In the genomic region with DNA sequence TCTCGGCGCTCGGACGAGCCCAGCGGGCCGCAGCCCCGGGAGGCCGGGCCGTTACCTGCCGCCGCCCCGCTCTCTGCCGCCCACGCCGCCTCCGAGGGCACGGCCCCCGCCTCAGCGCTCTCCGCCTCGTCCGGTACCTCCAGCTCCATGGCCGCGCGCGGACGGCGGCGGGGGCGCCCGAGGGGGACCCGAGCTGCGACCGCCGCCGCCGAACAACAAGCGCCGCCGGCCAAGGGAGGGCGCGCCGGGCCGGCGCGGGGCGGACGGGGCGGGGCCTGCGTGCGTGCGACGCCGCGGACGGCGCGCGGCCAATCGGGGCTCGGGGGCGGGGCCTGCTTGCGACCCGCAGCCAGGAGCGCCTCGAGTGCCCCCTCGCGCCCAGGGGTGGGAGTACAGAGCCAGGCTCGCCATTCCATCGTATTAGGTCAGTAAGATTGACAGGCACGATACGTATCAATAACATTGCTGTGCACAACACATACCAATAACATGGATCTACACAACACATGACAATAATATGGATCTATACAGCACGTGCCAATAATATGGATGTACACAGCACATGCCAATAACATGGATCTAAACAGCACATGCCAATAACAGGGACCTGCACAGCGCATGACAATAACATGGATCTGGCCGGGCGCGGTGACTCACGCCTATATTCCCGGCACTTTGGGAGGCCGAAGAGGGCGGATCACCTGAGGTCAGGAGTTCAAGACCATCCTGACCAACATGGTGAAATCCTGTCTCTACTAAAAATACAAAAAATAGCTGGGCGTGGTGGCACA, we compare ENCODE assay signal across 8 cellular contexts. TPM values are rescaled to one million over a fixed set of nuclear protein-coding genes. Genes with fewer than 3 reads are reported as not detected.
DNase-seq lines count a peak whose midpoint lies in the region; ATAC-seq, FAIRE-seq and TF ChIP-seq lines count a peak whose summit lies in the region.

Gene PIP5K1C (minus strand): TSS at position 227 of the 791 bp plus-strand sequence. CDS start 78 bp downstream, at position 149.

- TF ChIP-seq POLR2A in esophagus squamous epithelium (IDR thresholded peaks at IDR 0.05) = peak in 2 of 4 donors; percentile 42 to 63

- H3K36me3 Mint-ChIP-seq in activated T-cell treated with anti-CD3 and anti-CD28 coated beads, Interleukin-2, amount 50 U/mL, for 24 hours (ENCODE audit: low read depth) = peaks cover 4% of the 10 kb centered on the region
- no peaks in the 10 kb centered on the region for H3K36me3 Mint-ChIP-seq in naive B cell
- peaks cover 9 to 11% of the 10 kb centered on the region in 2 donors for H3K36me3 Mint-ChIP-seq in stimulated activated naive B cell treated with anti-CD40 and anti-IgM and Interleukin-4, amounts not matched to agents 10 μg/mL and 1 μg/mL and 100 μg/mL, for 72 hours

- H3K27ac ChIP-seq in HUES48 (ENCODE audit: low read depth, low read length) = peak within 1 kb of the TSS; percentile 12
- peak within 1 kb of the TSS; percentile 85 to 94 (median 89) for H3K27ac ChIP-seq in esophagus squamous epithelium

- H3K9me3 ChIP-seq in HUES48 (ENCODE audit: control insufficient read depth, insufficient read depth, low read length) (no peaks in the 10 kb centered on the region), esophagus squamous epithelium (no peaks in the 10 kb centered on the region)

- no peak within 1 kb of the TSS; the same call in 1 of the 2 replicates for H3K9ac ChIP-seq in HUES48 (ENCODE audit: low read depth, low read length)

- H3K4me3 ChIP-seq in HUES48 (ENCODE audit: low read depth, low read length) = peak within 1 kb of the TSS; percentile 76
- peak within 1 kb of the TSS; percentile 79 to 98 (median 96) for H3K4me3 ChIP-seq in esophagus squamous epithelium

- H3K27ac Mint-ChIP-seq in activated T-cell treated with anti-CD3 and anti-CD28 coated beads, Interleukin-2, amount 50 U/mL, for 24 hours = peak within 1 kb of the TSS; percentile 83
- H3K27ac Mint-ChIP-seq in naive B cell = peak within 1 kb of the TSS; percentile 56 to 88 (median 79)
- H3K27ac Mint-ChIP-seq in stimulated activated naive B cell treated with anti-CD40 and anti-IgM and Interleukin-4, amounts not matched to agents 10 μg/mL and 1 μg/mL and 100 μg/mL, for 72 hours = peak within 1 kb of the TSS; percentile 91

- no peaks in the 10 kb centered on the region for H3K27me3 ChIP-seq in HUES48 (ENCODE audit: control insufficient read depth, insufficient read depth, low read length)
- H3K27me3 ChIP-seq in esophagus squamous epithelium = no peaks in the 10 kb centered on the region

- intact Hi-C loops in esophagus squamous epithelium (cut with DNase I) = loop anchor here (5.0 to 10.0 kb wide), 2 partner anchors 33 to 156 kb away; no protein-coding TSS in a partner anchor

- WGBS in esophagus squamous epithelium, 2 donors = 8 to 13% methylated on average over 9 to 11 of the region's 82 CpGs

- peak; percentile 66 for TF ChIP-seq CTCF in D721Med (IDR thresholded peaks at IDR 0.05; ENCODE audit: insufficient read depth, missing control alignments)
- peak; percentile 61 to 93 (median 85) for TF ChIP-seq CTCF in esophagus squamous epithelium (IDR thresholded peaks at IDR 0.05)

- peak within 1 kb of the TSS; percentile 90 for H3K4me3 Mint-ChIP-seq in activated T-cell treated with anti-CD3 and anti-CD28 coated beads, Interleukin-2, amount 50 U/mL, for 24 hours
- H3K4me3 Mint-ChIP-seq in naive B cell = peak within 1 kb of the TSS; percentile 87 to 96 (median 92)
- peak within 1 kb of the TSS; percentile 91 to 96 for H3K4me3 Mint-ChIP-seq in stimulated activated naive B cell treated with anti-CD40 and anti-IgM and Interleukin-4, amounts not matched to agents 10 μg/mL and 1 μg/mL and 100 μg/mL, for 72 hours

- DNase-seq in D721Med (ENCODE audit: insufficient read length, low spot score) (peak; percentile 85), OCI-M1 (lab: John Stamatoyannopoulos, UW) (peak; percentile 83), esophagus squamous epithelium (lab: John Stamatoyannopoulos, UW) (peak; percentile 44), naive B cell (peak; percentile 93)
- DNase-seq in activated T-cell treated with anti-CD3 and anti-CD28 coated beads, Interleukin-2, amount 50 U/mL, for 24 hours = peak; percentile 96
- peak; percentile 86 for DNase-seq in stimulated activated naive B cell treated with anti-CD40 and anti-IgM and Interleukin-4, amounts not matched to agents 10 μg/mL and 1 μg/mL and 100 μg/mL, for 72 hours

- ATAC-seq in GM21367 (IDR thresholded peaks at IDR 0.05; ENCODE audit: unreplicated experiment) (peak; percentile 60), naive B cell (ENCODE audit: low read depth in 2 of 2) (peak; percentile 88 to 94)
- peak; percentile 77 to 91 for ATAC-seq in stimulated activated naive B cell treated with anti-CD40 and anti-IgM and Interleukin-4, amounts not matched to agents 10 μg/mL and 1 μg/mL and 100 μg/mL, for 72 hours (replicated peaks)

- H3K36me3 ChIP-seq in HUES48 (ENCODE audit: control insufficient read depth, insufficient read depth, low read length) = no peaks in the 10 kb centered on the region
- peaks cover 0 to 8% (median 0%) of the 10 kb centered on the region in 3 donors for H3K36me3 ChIP-seq in esophagus squamous epithelium

- H3K4me1 ChIP-seq in HUES48 (ENCODE audit: control insufficient read depth, insufficient read depth, low read length) (no peaks in the 10 kb centered on the region), esophagus squamous epithelium (peaks cover 17 to 40% (median 18%) of the 10 kb centered on the region in 3 donors)

- FAIRE-seq in D721Med (lab: Jason Lieb, UNC) = no peak

- H3K4me1 Mint-ChIP-seq in activated T-cell treated with anti-CD3 and anti-CD28 coated beads, Interleukin-2, amount 50 U/mL, for 24 hours (ENCODE audit: low read depth) = peaks cover 24% of the 10 kb centered on the region
- peaks cover 29 to 36% (median 29%) of the 10 kb centered on the region in 3 donors for H3K4me1 Mint-ChIP-seq in naive B cell
- H3K4me1 Mint-ChIP-seq in stimulated activated naive B cell treated with anti-CD40 and anti-IgM and Interleukin-4, amounts not matched to agents 10 μg/mL and 1 μg/mL and 100 μg/mL, for 72 hours = peaks cover 25 to 46% of the 10 kb centered on the region in 2 donors

- H3K27me3 Mint-ChIP-seq in activated T-cell treated with anti-CD3 and anti-CD28 coated beads, Interleukin-2, amount 50 U/mL, for 24 hours = peaks cover 2% of the 10 kb centered on the region
- no peaks in the 10 kb centered on the region for H3K27me3 Mint-ChIP-seq in naive B cell
- H3K27me3 Mint-ChIP-seq in stimulated activated naive B cell treated with anti-CD40 and anti-IgM and Interleukin-4, amounts not matched to agents 10 μg/mL and 1 μg/mL and 100 μg/mL, for 72 hours = peaks cover 4 to 5% of the 10 kb centered on the region in 2 donors

- H3K9me3 Mint-ChIP-seq in activated T-cell treated with anti-CD3 and anti-CD28 coated beads, Interleukin-2, amount 50 U/mL, for 24 hours = no peaks in the 10 kb centered on the region
- no peaks in the 10 kb centered on the region for H3K9me3 Mint-ChIP-seq in naive B cell
- no peaks in the 10 kb centered on the region for H3K9me3 Mint-ChIP-seq in stimulated activated naive B cell treated with anti-CD40 and anti-IgM and Interleukin-4, amounts not matched to agents 10 μg/mL and 1 μg/mL and 100 μg/mL, for 72 hours

RNA-seq across cellular contexts. Expression of gene PIP5K1C, which starts in this region (rescaled TPM):
- 10 to 100 TPM; 12.0 to 25.3 (median 15.2) TPM for total RNA-seq in esophagus squamous epithelium
- polyA plus RNA-seq in naive B cell (ENCODE audit: low read depth in 6 of 6) = 10 to 100 TPM in 1 of 6 donors, 1 to 10 TPM in 4, under 1 TPM in 1; 0.41 to 13.4 (median 4.9) TPM

Comparison
In these comparisons a context has a peak if more than half of its experiments do, and no peak if none do; other contexts are left out.
1. Peak in every context shown above with its lines: DNase-seq, ATAC-seq, H3K4me3 ChIP-seq and H3K27ac ChIP-seq.
2. DNase-seq: peak in every context shown above with its lines; median percentile 96 in activated T-cell treated with anti-CD3 and anti-CD28 coated beads, Interleukin-2, amount 50 U/mL, for 24 hours; 93 in naive B cell; 86 in stimulated activated naive B cell treated with anti-CD40 and anti-IgM and Interleukin-4, amounts not matched to agents 10 μg/mL and 1 μg/mL and 100 μg/mL, for 72 hours; 85 in D721Med; 83 in OCI-M1; 44 in esophagus squamous epithelium.